In the genomic region with DNA sequence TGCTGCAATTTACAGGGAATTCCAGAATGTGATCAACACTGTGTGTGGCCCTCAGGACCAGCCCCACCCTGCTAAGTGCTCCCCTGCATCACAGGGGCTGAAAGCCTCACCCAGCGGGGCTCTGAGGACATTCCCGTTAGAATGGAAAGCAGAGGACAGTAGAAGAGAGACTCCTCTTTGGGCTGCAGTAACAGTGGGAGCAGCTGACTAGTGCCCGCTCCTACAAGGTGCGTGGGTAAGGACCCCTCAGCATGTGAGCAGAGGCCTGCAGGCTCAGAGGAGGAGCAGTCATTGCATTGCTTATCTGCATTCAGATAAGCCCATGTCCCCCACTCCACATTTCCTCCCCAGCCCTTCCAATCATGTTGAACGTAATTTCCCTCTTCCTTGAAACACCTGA, we compare ENCODE assay signal across 24 cellular contexts.
"Had no signal": no experiment of that assay in that cellular context is flagged by ENCODE, and none has a peak within 500 bp of the region (broad histone marks: within the 10 kb centered on the region; RNA-seq: fewer than 3 reads in every experiment).

No MANE protein-coding gene starts in this region.

- H3K27ac Mint-ChIP-seq: activated CD4-positive, alpha-beta T cell treated with anti-CD3 and anti-CD28 coated beads, Interleukin-2, amount 10 ng/mL, durations not matched to agents 7 days and 5 days; activated CD8-positive, alpha-beta memory T cell treated with anti-CD3 and anti-CD28 coated beads, Interleukin-2, amount 10 ng/mL, durations not matched to agents 7 days and 5 days; activated CD8-positive, alpha-beta T cell treated with anti-CD3 and anti-CD28 coated beads for 36 hours; activated T-helper 1 cell treated with anti-CD3 and anti-CD28 coated beads, Interleukin-12 subunit alpha, Interleukin-12 subunit beta, Interleukin-2, Interleukin-4 antibody, amounts not matched to agents 30 ng/mL and 10 ng/mL and 1 ng/mL, durations not matched to agents 14 hours and 24 hours and 36 hours; natural killer cell; stimulated activated naive CD8-positive, alpha-beta T cell treated with anti-CD3 and anti-CD28 coated beads, Interleukin-15, Interleukin-2, amounts not matched to agents 100 ng/mL and 50 ng/mL, for 24 hours had no signal

- H3K4me1 ChIP-seq: gastroesophageal sphincter, pancreas, psoas muscle, right atrium auricular region, thyroid gland had no signal

- H3K36me3 ChIP-seq: thyroid gland had no signal

- H3K27me3 ChIP-seq: gastroesophageal sphincter, neutrophil, pancreas, right atrium auricular region, thyroid gland had no signal

- H3K4me3 ChIP-seq: coronary artery, gastroesophageal sphincter, lung, pancreas, psoas muscle, right atrium auricular region, thyroid gland had no signal

- ATAC-seq: activated CD8-positive, alpha-beta memory T cell treated with anti-CD3 and anti-CD28 coated beads, Interleukin-2, amount 10 ng/mL, durations not matched to agents 7 days and 5 days; activated CD8-positive, alpha-beta T cell treated with anti-CD3 and anti-CD28 coated beads for 36 hours; gastroesophageal sphincter; natural killer cell; pancreas; psoas muscle had no signal

- H3K9me3 ChIP-seq: gastroesophageal sphincter, neutrophil, pancreas, psoas muscle, right atrium auricular region, thyroid gland had no signal

- FAIRE-seq: kidney, pancreas had no signal

- DNase-seq: activated CD4-positive, alpha-beta T cell treated with anti-CD3 and anti-CD28 coated beads, Interleukin-2, amount 10 ng/mL, durations not matched to agents 7 days and 5 days; activated CD4-positive, CD25-positive, alpha-beta regulatory T cell treated with anti-CD3 and anti-CD28 coated beads, Interleukin-2, amount 50 U/mL, for 72 hours; activated CD8-positive, alpha-beta memory T cell treated with anti-CD3 and anti-CD28 coated beads, Interleukin-2, amount 10 ng/mL, durations not matched to agents 7 days and 5 days; activated CD8-positive, alpha-beta T cell treated with anti-CD3 and anti-CD28 coated beads for 36 hours; activated gamma-delta T cell; activated naive CD4-positive, alpha-beta T cell treated with anti-CD3 and anti-CD28 coated beads, Interleukin-2, amount 50 U/mL, for 16 hours; activated naive CD8-positive, alpha-beta T cell treated with anti-CD3 and anti-CD28 coated beads, Interleukin-2, amount 50 U/mL, for 24 hours; cerebellar nuclear complex; head of caudate nucleus; kidney; natural killer cell; pancreas; psoas muscle; substantia nigra; thyroid gland had no signal

- H3K4me3 Mint-ChIP-seq: activated CD4-positive, alpha-beta T cell treated with anti-CD3 and anti-CD28 coated beads, Interleukin-2, amount 10 ng/mL, durations not matched to agents 7 days and 5 days; activated CD8-positive, alpha-beta memory T cell treated with anti-CD3 and anti-CD28 coated beads, Interleukin-2, amount 10 ng/mL, durations not matched to agents 7 days and 5 days; activated CD8-positive, alpha-beta T cell treated with anti-CD3 and anti-CD28 coated beads for 36 hours; activated naive CD8-positive, alpha-beta T cell treated with anti-CD3 and anti-CD28 coated beads, Interleukin-2, amount 50 U/mL, for 24 hours; activated T-helper 1 cell treated with anti-CD3 and anti-CD28 coated beads, Interleukin-12 subunit alpha, Interleukin-12 subunit beta, Interleukin-2, Interleukin-4 antibody, amounts not matched to agents 30 ng/mL and 10 ng/mL and 1 ng/mL, durations not matched to agents 14 hours and 24 hours and 36 hours; natural killer cell; stimulated activated naive CD8-positive, alpha-beta T cell treated with anti-CD3 and anti-CD28 coated beads, Interleukin-15, Interleukin-2, amounts not matched to agents 100 ng/mL and 50 ng/mL, for 24 hours had no signal

- H3K27me3 Mint-ChIP-seq: activated CD4-positive, alpha-beta T cell treated with anti-CD3 and anti-CD28 coated beads, Interleukin-2, amount 10 ng/mL, durations not matched to agents 7 days and 5 days; activated CD8-positive, alpha-beta memory T cell treated with anti-CD3 and anti-CD28 coated beads, Interleukin-2, amount 10 ng/mL, durations not matched to agents 7 days and 5 days; activated CD8-positive, alpha-beta T cell treated with anti-CD3 and anti-CD28 coated beads for 36 hours; activated naive CD8-positive, alpha-beta T cell treated with anti-CD3 and anti-CD28 coated beads, Interleukin-2, amount 50 U/mL, for 24 hours; stimulated activated naive CD8-positive, alpha-beta T cell treated with anti-CD3 and anti-CD28 coated beads, Interleukin-15, Interleukin-2, amounts not matched to agents 100 ng/mL and 50 ng/mL, for 24 hours had no signal

- H3K4me1 Mint-ChIP-seq: activated CD4-positive, alpha-beta T cell treated with anti-CD3 and anti-CD28 coated beads, Interleukin-2, amount 10 ng/mL, durations not matched to agents 7 days and 5 days; activated CD8-positive, alpha-beta memory T cell treated with anti-CD3 and anti-CD28 coated beads, Interleukin-2, amount 10 ng/mL, durations not matched to agents 7 days and 5 days; natural killer cell had no signal

- H3K27ac ChIP-seq: coronary artery, epithelial cell of prostate, gastroesophageal sphincter, neutrophil, pancreas, psoas muscle, right atrium auricular region, thyroid gland, VCaP had no signal

- H3K9me3 Mint-ChIP-seq: activated CD4-positive, alpha-beta T cell treated with anti-CD3 and anti-CD28 coated beads, Interleukin-2, amount 10 ng/mL, durations not matched to agents 7 days and 5 days; activated CD8-positive, alpha-beta T cell treated with anti-CD3 and anti-CD28 coated beads for 36 hours; activated naive CD8-positive, alpha-beta T cell treated with anti-CD3 and anti-CD28 coated beads, Interleukin-2, amount 50 U/mL, for 24 hours had no signal
